In the genomic region with DNA sequence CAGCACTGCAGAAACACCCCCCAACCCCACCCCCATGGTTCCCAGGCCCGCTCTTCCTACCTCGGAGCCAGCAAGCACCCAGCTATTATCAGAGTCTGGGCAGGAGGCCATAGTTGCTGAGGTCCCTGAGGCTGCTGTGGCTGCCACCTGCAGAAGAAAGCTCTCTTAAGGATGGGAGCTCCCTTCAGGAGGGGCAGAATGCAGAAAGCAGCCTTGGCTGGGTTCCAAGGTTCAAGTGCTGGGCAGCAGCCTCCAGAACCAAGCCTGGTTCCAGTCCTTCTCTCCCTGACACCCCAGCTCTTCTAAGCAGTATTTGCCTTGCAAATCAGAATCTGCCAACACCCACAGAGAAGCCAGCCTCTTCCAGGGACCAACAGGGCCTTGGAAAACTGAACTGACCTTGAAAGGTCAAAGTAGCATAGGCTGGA, we compare ENCODE assay signal across 12 cellular contexts. TPM values are rescaled to one million over a fixed set of nuclear protein-coding genes. Genes with fewer than 3 reads are reported as not detected.
A peak's percentile ranks its signal among the peaks of the same experiment; 100 is the strongest.
DNase-seq lines count a peak whose midpoint lies in the region; ATAC-seq and TF ChIP-seq lines count a peak whose summit lies in the region.
"Had no signal": no experiment of that assay in that cellular context is flagged by ENCODE, and none has a peak within 500 bp of the region (broad histone marks: within the 10 kb centered on the region; RNA-seq: fewer than 3 reads in every experiment).

No MANE protein-coding gene starts in this region.

- no peak for TF ChIP-seq POLR2A in gastroesophageal sphincter (IDR thresholded peaks at IDR 0.05)

- no peak for TF ChIP-seq CTCF in gastroesophageal sphincter (IDR thresholded peaks at IDR 0.05)

- H3K9me3 ChIP-seq in T-helper 17 cell (ENCODE audit: control insufficient read depth, low read length, poor library complexity, severe bottlenecking) (no peaks in the 10 kb centered on the region), gastroesophageal sphincter (no peaks in the 10 kb centered on the region)

- no peak for TF ChIP-seq EP300 in gastroesophageal sphincter (IDR thresholded peaks at IDR 0.05)

- H3K27ac ChIP-seq in gastroesophageal sphincter, result peak overlapping the region in 3 of 4 donors; percentile 3 to 98 (median 87)

- H3K27me3 Mint-ChIP-seq in activated T-cell treated with anti-CD3 and anti-CD28 coated beads, Interleukin-2, amount 50 U/mL, for 4 hours (ENCODE audit: low read depth), result no peaks in the 10 kb centered on the region
- H3K27me3 Mint-ChIP-seq in T-helper 17 cell, result no peaks in the 10 kb centered on the region

- peak overlapping the region in 1 of 2 donors; percentile 63 for H3K4me3 ChIP-seq in gastroesophageal sphincter
- H3K4me3 ChIP-seq in H7 (ENCODE audit: insufficient read depth, low read depth, low read length), result no peak overlapping the region

- H3K4me3 Mint-ChIP-seq in activated T-cell treated with anti-CD3 and anti-CD28 coated beads, Interleukin-2, amount 50 U/mL, for 4 hours, result peak overlapping the region; percentile 86
- H3K4me3 Mint-ChIP-seq in T-helper 17 cell, result peak overlapping the region; percentile 99
- peak overlapping the region; percentile 95 for H3K4me3 Mint-ChIP-seq in stimulated activated effector memory CD8-positive, alpha-beta T cell treated with anti-CD3 and anti-CD28 coated beads, Interleukin-12 subunit alpha, Interleukin-12 subunit beta, amount 100 ng/mL, for 72 hours

- H3K36me3 ChIP-seq in gastroesophageal sphincter, result peaks cover 0 to 35% of the 10 kb centered on the region in 2 donors
- peaks cover under 1% of the 10 kb centered on the region; the same call in 1 of the 2 replicates for H3K36me3 ChIP-seq in H7 (replicated peaks; ENCODE audit: control insufficient read depth, insufficient read depth, low read length)

- WGBS in gastroesophageal sphincter (ENCODE audit: low coverage in 1 of 2), 2 donors, result no CpG with 5 or more reads among the region's 2 CpGs

- no peaks in the 10 kb centered on the region for H3K9me3 Mint-ChIP-seq in activated T-cell treated with anti-CD3 and anti-CD28 coated beads, Interleukin-2, amount 50 U/mL, for 4 hours
- H3K9me3 Mint-ChIP-seq in stimulated activated effector memory CD8-positive, alpha-beta T cell treated with anti-CD3 and anti-CD28 coated beads, Interleukin-12 subunit alpha, Interleukin-12 subunit beta, amount 100 ng/mL, for 72 hours, result no peaks in the 10 kb centered on the region

- H3K27me3 ChIP-seq in gastroesophageal sphincter, result no peaks in the 10 kb centered on the region
- H3K27me3 ChIP-seq in H7 (ENCODE audit: control insufficient read depth, insufficient read depth, low read length), result no peaks in the 10 kb centered on the region

- peak overlapping the region; percentile 100 for H3K27ac Mint-ChIP-seq in T-helper 17 cell
- H3K27ac Mint-ChIP-seq in stimulated activated effector memory CD8-positive, alpha-beta T cell treated with anti-CD3 and anti-CD28 coated beads, Interleukin-12 subunit alpha, Interleukin-12 subunit beta, amount 100 ng/mL, for 72 hours, result peak overlapping the region; percentile 99

- peaks cover 81% of the 10 kb centered on the region for H3K4me1 Mint-ChIP-seq in activated T-cell treated with anti-CD3 and anti-CD28 coated beads, Interleukin-2, amount 50 U/mL, for 4 hours (ENCODE audit: low read depth)
- peaks cover 58% of the 10 kb centered on the region for H3K4me1 Mint-ChIP-seq in T-helper 17 cell
- peaks cover 76% of the 10 kb centered on the region for H3K4me1 Mint-ChIP-seq in stimulated activated effector memory CD8-positive, alpha-beta T cell treated with anti-CD3 and anti-CD28 coated beads, Interleukin-12 subunit alpha, Interleukin-12 subunit beta, amount 100 ng/mL, for 72 hours

- H3K36me3 Mint-ChIP-seq in activated T-cell treated with anti-CD3 and anti-CD28 coated beads, Interleukin-2, amount 50 U/mL, for 4 hours (ENCODE audit: insufficient read depth), result peaks cover 12% of the 10 kb centered on the region
- peaks cover 12% of the 10 kb centered on the region for H3K36me3 Mint-ChIP-seq in T-helper 17 cell (ENCODE audit: low read depth)
- H3K36me3 Mint-ChIP-seq in stimulated activated effector memory CD8-positive, alpha-beta T cell treated with anti-CD3 and anti-CD28 coated beads, Interleukin-12 subunit alpha, Interleukin-12 subunit beta, amount 100 ng/mL, for 72 hours, result peaks cover 60% of the 10 kb centered on the region

- H3K4me1 ChIP-seq in gastroesophageal sphincter, result peaks cover 11 to 80% (median 42%) of the 10 kb centered on the region in 3 donors

- ATAC-seq in activated T-cell treated with anti-CD3 and anti-CD28 coated beads, Interleukin-2, amount 50 U/mL, for 4 hours, result no peak
- ATAC-seq in T-helper 17 cell (no peak), gastroesophageal sphincter (no peak), GM21737 (IDR thresholded peaks at IDR 0.05; ENCODE audit: unreplicated experiment) (no peak)
- no peak for ATAC-seq in stimulated activated effector memory CD8-positive, alpha-beta T cell treated with anti-CD3 and anti-CD28 coated beads, Interleukin-12 subunit alpha, Interleukin-12 subunit beta, amount 100 ng/mL, for 72 hours
- ATAC-seq: sciatic nerve had no signal

- no peak for DNase-seq in activated T-cell treated with anti-CD3 and anti-CD28 coated beads, Interleukin-2, amount 50 U/mL, for 4 hours
- no peak for DNase-seq in activated T-cell treated with anti-CD3 and anti-CD28 coated beads, Interleukin-2, amount 50 U/mL, for 1 hour
- DNase-seq in T-helper 17 cell (no peak), NCI-H1105 (lab: John Stamatoyannopoulos, UW) (no peak), H7 (no peak)
- no peak for DNase-seq in stimulated activated effector memory CD8-positive, alpha-beta T cell treated with anti-CD3 and anti-CD28 coated beads, Interleukin-12 subunit alpha, Interleukin-12 subunit beta, amount 100 ng/mL, for 72 hours (ENCODE audit: low spot score in 2 of 2)
- DNase-seq: aorta, mesenchymal stem cell, NCI-H69 had no signal

RNA-seq across cellular contexts. Expression of gene PBXIP1, which starts 2.3 kb away (rescaled TPM):
- 10 to 100 TPM in 1 of 3 donors, 1 to 10 TPM in 2; 7.7 to 12.7 (median 9.5) TPM for total RNA-seq in activated T-cell treated with anti-CD3 and anti-CD28 coated beads, Interleukin-2, amount 50 U/mL, for 4 hours
- total RNA-seq in T-helper 17 cell, result 100 to 1,000 TPM; 634 to 767 TPM
- total RNA-seq in gastroesophageal sphincter, result 100 to 1,000 TPM; 205 to 371 (median 283) TPM
- total RNA-seq in H7 (2014; rRNA removed; shearing (Covaris generic)), result 43.6 and 48.5 TPM in 2 replicates

RNA-seq across cellular contexts. Expression of gene PYGO2, which starts 8.0 kb away (rescaled TPM):
- 10 to 100 TPM; 27.6 to 28.3 (median 28.1) TPM for total RNA-seq in activated T-cell treated with anti-CD3 and anti-CD28 coated beads, Interleukin-2, amount 50 U/mL, for 4 hours
- total RNA-seq in T-helper 17 cell, result 10 to 100 TPM; 34.7 to 45.1 TPM
- 10 to 100 TPM; 19.1 to 40.1 (median 25.7) TPM for total RNA-seq in gastroesophageal sphincter
- 52.6 and 62.8 TPM in 2 replicates for total RNA-seq in H7 (2014; rRNA removed; shearing (Covaris generic))

RNA-seq across cellular contexts. Expression of gene SHC1, which starts 16.9 kb away (rescaled TPM):
- total RNA-seq in activated T-cell treated with anti-CD3 and anti-CD28 coated beads, Interleukin-2, amount 50 U/mL, for 4 hours, result 10 to 100 TPM; 38.7 to 43.7 (median 39.2) TPM
- total RNA-seq in T-helper 17 cell (100 to 1,000 TPM in 1 of 2 donors, 10 to 100 TPM in 1; 99.5 to 105 TPM), gastroesophageal sphincter (100 to 1,000 TPM in 1 of 4 donors, 10 to 100 TPM in 3; 69.1 to 104 (median 90.2) TPM)
- total RNA-seq in H7 (2014; rRNA removed; shearing (Covaris generic)), result 298 and 333 TPM in 2 replicates

RNA-seq across cellular contexts. Expression of gene PMVK, which starts 17.1 kb away (rescaled TPM):
- total RNA-seq in activated T-cell treated with anti-CD3 and anti-CD28 coated beads, Interleukin-2, amount 50 U/mL, for 4 hours, result 10 to 100 TPM; 46.7 to 53.0 (median 48.3) TPM
- 10 to 100 TPM; 19.0 to 19.9 TPM for total RNA-seq in T-helper 17 cell
- total RNA-seq in gastroesophageal sphincter, result 10 to 100 TPM; 15.8 to 21.3 (median 18.2) TPM
- 7.3 and 9.8 TPM in 2 replicates for total RNA-seq in H7 (2014; rRNA removed; shearing (Covaris generic))

RNA-seq across cellular contexts. Expression of gene CKS1B, which starts 20.9 kb away (rescaled TPM):
- total RNA-seq in activated T-cell treated with anti-CD3 and anti-CD28 coated beads, Interleukin-2, amount 50 U/mL, for 4 hours, result 10 to 100 TPM; 61.5 to 78.5 (median 76.7) TPM
- total RNA-seq in T-helper 17 cell (1 to 10 TPM; 9.3 to 9.4 TPM), gastroesophageal sphincter (10 to 100 TPM in 3 of 4 donors, 1 to 10 TPM in 1; 7.5 to 24.2 (median 17.6) TPM)
- total RNA-seq in H7 (2014; rRNA removed; shearing (Covaris generic)), result 342 and 347 TPM in 2 replicates
